ENCODE assay signal across 11 cellular contexts in genomic region chr16:69108069-69108904, GRCh38. TPM values are rescaled to one million over a fixed set of nuclear protein-coding genes. Genes with fewer than 3 reads are reported as not detected.
DNase-seq lines count a peak whose midpoint lies in the region; ATAC-seq and TF ChIP-seq lines count a peak whose summit lies in the region.
"Had no signal": no experiment of that assay in that cellular context is flagged by ENCODE, and none has a peak within 500 bp of the region (broad histone marks: within the 10 kb centered on the region; RNA-seq: fewer than 3 reads in every experiment).

No MANE protein-coding gene starts in this region.

- no peak for ATAC-seq in heart right ventricle
- no peak for ATAC-seq in left cardiac atrium
- peak; percentile 13 for ATAC-seq in upper lobe of right lung

- no peak overlapping the region for H2BK120ac ChIP-seq in mesenchymal stem cell (ENCODE audit: low read depth, low read length)

- H3K9me3 ChIP-seq in heart right ventricle = no peaks in the 10 kb centered on the region
- no peaks in the 10 kb centered on the region for H3K9me3 ChIP-seq in duodenal mucosa (ENCODE audit: control insufficient read depth in 1 of 2, low read length in 2 of 2)
- no peaks in the 10 kb centered on the region for H3K9me3 ChIP-seq in mesenchymal stem cell (ENCODE audit: control insufficient read depth, low read length)
- H3K9me3 ChIP-seq in upper lobe of right lung = no peaks in the 10 kb centered on the region
- no peaks in the 10 kb centered on the region for H3K9me3 ChIP-seq in uterus
- H3K9me3 ChIP-seq: tibial artery had no signal

- no peak overlapping the region for H2BK5ac ChIP-seq in mesenchymal stem cell (ENCODE audit: low read depth, low read length, poor library complexity, severe bottlenecking)

- no peak overlapping the region for H4K91ac ChIP-seq in mesenchymal stem cell (ENCODE audit: low read length)

- DNase-seq in heart right ventricle = no peak
- no peak for DNase-seq in left cardiac atrium
- no peak for DNase-seq in mesenchymal stem cell
- DNase-seq in upper lobe of right lung = peak; percentile 63
- no peak for DNase-seq in RKO (ENCODE audit: low spot score)
- no peak for DNase-seq in NCI-H2081 treated with DMSO at 0.1 percent for 48 hours (lab: John Stamatoyannopoulos, UW)
- DNase-seq in uterus = no peak
- DNase-seq: WERI-Rb-1 had no signal

- H2BK15ac ChIP-seq in mesenchymal stem cell (ENCODE audit: low read depth, poor library complexity, severe bottlenecking) = no peak overlapping the region

- TF ChIP-seq CTCF in heart right ventricle (IDR thresholded peaks at IDR 0.05) (no peak), upper lobe of right lung (IDR thresholded peaks at IDR 0.05) (no peak), uterus (IDR thresholded peaks at IDR 0.05) (no peak)

- H2BK12ac ChIP-seq in mesenchymal stem cell (ENCODE audit: low read length in 2 of 2) = no peak overlapping the region

- H3K79me1 ChIP-seq in mesenchymal stem cell (replicated peaks; ENCODE audit: low read length, poor library complexity, severe bottlenecking) = peaks cover 39% of the 10 kb centered on the region

- peak overlapping the region in 1 of 2 donors; percentile 25 for H3K9ac ChIP-seq in duodenal mucosa (ENCODE audit: low read depth in 1 of 2, low read length in 2 of 2)
- no peak overlapping the region for H3K9ac ChIP-seq in mesenchymal stem cell (ENCODE audit: low read length)

- H3K4me2 ChIP-seq in mesenchymal stem cell (ENCODE audit: low read length, poor library complexity, severe bottlenecking) = peak overlapping the region; percentile 97

- H3K27ac ChIP-seq in heart right ventricle (no peak overlapping the region), duodenal mucosa (ENCODE audit: low read depth, low read length) (no peak overlapping the region), mesenchymal stem cell (ENCODE audit: low read length, poor library complexity, severe bottlenecking) (no peak overlapping the region), upper lobe of right lung (no peak overlapping the region), uterus (no peak overlapping the region)
- H3K27ac ChIP-seq: PC-9, tibial artery, WERI-Rb-1 had no signal

- H3K27me3 ChIP-seq in heart right ventricle (peaks cover 0 to 47% (median 0%) of the 10 kb centered on the region in 7 donors), duodenal mucosa (ENCODE audit: control insufficient read depth in 1 of 2, insufficient read depth in 2 of 2, low read length in 2 of 2) (peaks cover 5 to 17% of the 10 kb centered on the region in 2 donors), mesenchymal stem cell (ENCODE audit: control insufficient read depth in 1 of 2, insufficient read depth in 1 of 2, low read length in 2 of 2) (peaks cover 0 to 15% of the 10 kb centered on the region in 2 experiments), upper lobe of right lung (peaks cover 11% of the 10 kb centered on the region), uterus (peaks cover 0 to 11% of the 10 kb centered on the region in 2 donors)

- H4K8ac ChIP-seq in mesenchymal stem cell (ENCODE audit: low read length) = no peak overlapping the region

- TF ChIP-seq POLR2A in uterus (IDR thresholded peaks at IDR 0.05) = no peak

- peaks cover 0 to 24% (median 9%) of the 10 kb centered on the region in 9 donors for H3K36me3 ChIP-seq in heart right ventricle
- H3K36me3 ChIP-seq in duodenal mucosa (ENCODE audit: control insufficient read depth in 1 of 2, insufficient read depth in 2 of 2, low read length in 2 of 2) = peaks cover 16 to 32% of the 10 kb centered on the region in 2 donors
- peaks cover 24 to 31% of the 10 kb centered on the region in 2 experiments for H3K36me3 ChIP-seq in mesenchymal stem cell (ENCODE audit: control insufficient read depth in 1 of 2, insufficient read depth in 2 of 2, low read depth in 1 of 2, low read length in 2 of 2)
- peaks cover 26% of the 10 kb centered on the region for H3K36me3 ChIP-seq in upper lobe of right lung
- H3K36me3 ChIP-seq in uterus = no peaks in the 10 kb centered on the region

- no peak overlapping the region for H3K18ac ChIP-seq in mesenchymal stem cell (ENCODE audit: low read depth in 1 of 2, low read length in 2 of 2)

- H3K4me3 ChIP-seq in heart right ventricle (peak overlapping the region in 6 of 10 donors; percentile 41 to 79 (median 62)), duodenal mucosa (ENCODE audit: low read depth in 1 of 2, low read length in 2 of 2) (peak overlapping the region; percentile 62 to 77), mesenchymal stem cell (ENCODE audit: insufficient read depth in 1 of 2, low read depth in 1 of 2, low read length in 2 of 2) (peak overlapping the region; percentile 15 to 71), upper lobe of right lung (peak overlapping the region; percentile 51), uterus (no peak overlapping the region)

- H2AFZ ChIP-seq in mesenchymal stem cell (ENCODE audit: low read depth, low read length) = no peak overlapping the region
- H2AFZ ChIP-seq: PC-9 had no signal

- no peak overlapping the region for H3K4ac ChIP-seq in mesenchymal stem cell (ENCODE audit: low read depth in 1 of 2, low read length in 2 of 2)

- intact Hi-C loops in heart right ventricle (cut with DNase I) (loop anchor here in 2 of 10 donors (5.0 to 10.0 kb wide), 2 partner anchors 113 to 201 kb away; no protein-coding TSS in a partner anchor), left cardiac atrium (cut with DNase I) (no loop called here), upper lobe of right lung (cut with DNase I) (no loop called here), uterus (cut with DNase I; ENCODE audit: low total_unique reads) (no loop called here)

- H3K4me1 ChIP-seq in heart right ventricle (peaks cover 7 to 52% (median 31%) of the 10 kb centered on the region in 9 donors), duodenal mucosa (ENCODE audit: control insufficient read depth in 1 of 2, insufficient read depth in 2 of 2, low read length in 2 of 2) (peaks cover 14 to 17% of the 10 kb centered on the region in 2 donors), mesenchymal stem cell (ENCODE audit: control insufficient read depth, insufficient read depth, low read depth, low read length) (peaks cover 41% of the 10 kb centered on the region), upper lobe of right lung (peaks cover 33% of the 10 kb centered on the region), uterus (peaks cover 0 to 16% of the 10 kb centered on the region in 2 donors)

- peak overlapping the region in 1 of 2 experiments; percentile 67 for H3K23ac ChIP-seq in mesenchymal stem cell (ENCODE audit: low read length in 2 of 2)

- no peak overlapping the region for H3K14ac ChIP-seq in mesenchymal stem cell (ENCODE audit: low read length in 2 of 2)

- 45 to 67% methylated on average over 8 of the region's 8 CpGs for WGBS in heart right ventricle, 2 donors
- WGBS in mesenchymal stem cell = 38% methylated on average over 7 of the region's 8 CpGs

- no peak overlapping the region for H2AK5ac ChIP-seq in mesenchymal stem cell (ENCODE audit: low read length, severe bottlenecking)

RNA-seq across cellular contexts. Expression of gene HAS3, which starts 2.8 kb away (rescaled TPM):
- total RNA-seq in heart right ventricle (1 to 10 TPM in 1 of 10 donors, under 1 TPM in 9; 0.15 to 1.8 (median 0.38) TPM), left cardiac atrium (under 1 TPM; 0.44 TPM), upper lobe of right lung (8.2 TPM), uterus (1 to 10 TPM in 3 of 4 donors, under 1 TPM in 1; under 0.01 to 2.6 (median 1.8) TPM)
- under 1 TPM; 0.22 to 0.65 TPM for polyA plus RNA-seq in heart right ventricle
- polyA plus RNA-seq in mesenchymal stem cell (2013, experiment 1 of 2) = 0.06 TPM
- 0.10 TPM for polyA plus RNA-seq in mesenchymal stem cell (2013, experiment 2 of 2)

RNA-seq across cellular contexts. Expression of gene CHTF8, which starts 24.1 kb away (rescaled TPM):
- total RNA-seq in heart right ventricle (10 to 100 TPM; 46.1 to 80.6 (median 55.6) TPM), left cardiac atrium (10 to 100 TPM; 52.9 to 56.7 TPM), upper lobe of right lung (97.3 TPM), uterus (100 to 1,000 TPM in 1 of 4 donors, 10 to 100 TPM in 3; 29.7 to 120 (median 65.3) TPM)
- polyA plus RNA-seq in heart right ventricle = 10 to 100 TPM; 17.2 to 38.0 TPM
- polyA plus RNA-seq in mesenchymal stem cell (2013, experiment 1 of 2) = 68.6 TPM
- polyA plus RNA-seq in mesenchymal stem cell (2013, experiment 2 of 2) = 67.4 TPM

RNA-seq across cellular contexts. Expression of gene UTP4, which starts 24.2 kb away (rescaled TPM):
- total RNA-seq in heart right ventricle = 10 to 100 TPM; 19.1 to 32.8 (median 26.8) TPM
- 10 to 100 TPM; 13.0 to 22.8 TPM for polyA plus RNA-seq in heart right ventricle
- 10 to 100 TPM; 26.6 to 32.9 TPM for total RNA-seq in left cardiac atrium
- polyA plus RNA-seq in mesenchymal stem cell (2013, experiment 1 of 2) = 27.9 TPM
- 27.8 TPM for polyA plus RNA-seq in mesenchymal stem cell (2013, experiment 2 of 2)
- 36.5 TPM for total RNA-seq in upper lobe of right lung
- 10 to 100 TPM; 12.1 to 45.1 (median 31.4) TPM for total RNA-seq in uterus

Comparison
In these comparisons a context has a peak if more than half of its experiments do, and no peak if none do; other contexts are left out.
1. H3K4me3 ChIP-seq: peak in heart right ventricle (6 of 10), duodenal mucosa (2 of 2), mesenchymal stem cell (2 of 2) and upper lobe of right lung (single experiment); none in uterus (0 of 2).